Comparison of ENCODE assay signal across 17 cellular contexts in genomic region chr2:59787095-59787494, GRCh38.
DNase-seq lines count a peak whose midpoint lies in the region; ATAC-seq, FAIRE-seq and TF ChIP-seq lines count a peak whose summit lies in the region.
"Had no signal": no experiment of that assay in that cellular context is flagged by ENCODE, and none has a peak within 500 bp of the region (broad histone marks: within the 10 kb centered on the region; RNA-seq: fewer than 3 reads in every experiment).

No MANE protein-coding gene starts in this region.

- no peak overlapping the region for H4K91ac ChIP-seq in H1 (replicated peaks; ENCODE audit: insufficient read length, low read length)

- TF ChIP-seq EP300 in H1 (IDR thresholded peaks at IDR 0.05; ENCODE audit: borderline replicate concordance in 1 of 2, low read depth in 2 of 2, low read length in 2 of 2): no peak

- H3K27ac ChIP-seq in GM23338 (ENCODE audit: low read depth) (no peak overlapping the region), H1 (ENCODE audit: low read depth, low read length) (no peak overlapping the region), neural progenitor cell (no peak overlapping the region), thyroid gland (no peak overlapping the region)
- H3K27ac ChIP-seq: BLaER1, HL-60 had no signal

- H3K36me3 ChIP-seq in GM23338 (ENCODE audit: insufficient read depth) (no peaks in the 10 kb centered on the region), H1 (ENCODE audit: control insufficient read depth in 2 of 4, insufficient read depth in 4 of 4, low read length in 3 of 4) (no peaks in the 10 kb centered on the region), neural progenitor cell (no peaks in the 10 kb centered on the region), MG63 (no peaks in the 10 kb centered on the region), thyroid gland (no peaks in the 10 kb centered on the region)
- H3K36me3 ChIP-seq: BLaER1, HAP-1 had no signal

- H3K27me3 Mint-ChIP-seq in GM23338 (ENCODE audit: insufficient read depth, low read depth, poor library complexity): peaks cover 5% of the 10 kb centered on the region
- no peaks in the 10 kb centered on the region for H3K27me3 Mint-ChIP-seq in neural progenitor cell (ENCODE audit: insufficient read depth, low read depth)

- H3F3A ChIP-seq in GM23338 (replicated peaks; ENCODE audit: low read depth) (no peaks in the 10 kb centered on the region; the same call in 1 of the 2 replicates), neural progenitor cell (ENCODE audit: low read depth) (no peaks in the 10 kb centered on the region)

- TF ChIP-seq RAD21 in H1 (IDR thresholded peaks at IDR 0.05 in 1 of 2, conservative IDR thresholded peaks at IDR 0.05 in 1 of 2; ENCODE audit: low read depth in 2 of 2, low read length in 2 of 2): no peak

- no peaks in the 10 kb centered on the region for H3K27me3 ChIP-seq in GM23338 (ENCODE audit: insufficient read depth)
- H3K27me3 ChIP-seq in H1 (replicated peaks in 1 of 4; ENCODE audit: control insufficient read depth in 3 of 4, extremely low read depth in 1 of 4, insufficient read depth in 3 of 4, low read length in 3 of 4): no peaks in the 10 kb centered on the region
- no peaks in the 10 kb centered on the region for H3K27me3 ChIP-seq in neural progenitor cell
- no peaks in the 10 kb centered on the region for H3K27me3 ChIP-seq in MG63
- no peaks in the 10 kb centered on the region for H3K27me3 ChIP-seq in thyroid gland
- H3K27me3 ChIP-seq: BLaER1 had no signal

- peaks cover 36% of the 10 kb centered on the region for H3K4me1 ChIP-seq in GM23338 (ENCODE audit: insufficient read depth)
- H3K4me1 ChIP-seq in H1 (replicated peaks in 1 of 4; ENCODE audit: control insufficient read depth in 3 of 4, insufficient read depth in 4 of 4, low read length in 3 of 4): peaks cover 0 to 19% (median 10%) of the 10 kb centered on the region in 4 experiments; a peak in 5 of 7 replicates
- H3K4me1 ChIP-seq in neural progenitor cell: no peaks in the 10 kb centered on the region
- H3K4me1 ChIP-seq in thyroid gland: no peaks in the 10 kb centered on the region
- H3K4me1 ChIP-seq: BLaER1 had no signal

- no peak overlapping the region for H3K4ac ChIP-seq in H1 (replicated peaks; ENCODE audit: insufficient read length, low read depth, low read length)

- TF ChIP-seq CTCF in GM23338 (conservative IDR thresholded peaks at IDR 0.05; ENCODE audit: low read depth in 2 of 2) (no peak), H1 (IDR thresholded peaks at IDR 0.05; ENCODE audit: control extremely low read depth in 1 of 3, insufficient read depth in 1 of 3, low read depth in 1 of 3, low read length in 3 of 3) (no peak), neural progenitor cell (IDR thresholded peaks at IDR 0.05) (no peak), thyroid gland (IDR thresholded peaks at IDR 0.05) (no peak)

- H3K4me3 ChIP-seq in GM23338: no peak overlapping the region
- no peak overlapping the region for H3K4me3 ChIP-seq in H1 (ENCODE audit: extremely low read depth in 1 of 4, insufficient read depth in 2 of 4, low read depth in 3 of 4, low read length in 4 of 4)
- no peak overlapping the region for H3K4me3 ChIP-seq in neural progenitor cell
- H3K4me3 ChIP-seq in MG63: no peak overlapping the region
- H3K4me3 ChIP-seq in thyroid gland (replicated peaks in 1 of 3): no peak overlapping the region
- H3K4me3 ChIP-seq: BLaER1, HAP-1 had no signal

- ATAC-seq in GM23338: no peak
- peak; percentile 87 for ATAC-seq in esophagus mucosa
- no peak for ATAC-seq in HG02623 (IDR thresholded peaks at IDR 0.05; ENCODE audit: unreplicated experiment)

- no peak overlapping the region for H4K8ac ChIP-seq in H1 (ENCODE audit: extremely low read depth, insufficient read depth, low read length)

- H4K5ac ChIP-seq in H1 (ENCODE audit: insufficient read length, low read depth, low read length): no peak overlapping the region

- H3K79me1 ChIP-seq in H1 (ENCODE audit: low read depth, low read length): no peaks in the 10 kb centered on the region

- POLR2A ChIA-PET in H1 (lab: Charles Lee; ENCODE audit: partially characterized antibody): no interaction called here

- H3K9ac ChIP-seq in H1 (replicated peaks in 1 of 4; ENCODE audit: extremely low read depth in 1 of 4, low read depth in 3 of 4, low read length in 3 of 4): no peak overlapping the region
- no peak overlapping the region for H3K9ac ChIP-seq in neural progenitor cell
- H3K9ac ChIP-seq: BLaER1 had no signal

- H2BK20ac ChIP-seq in H1 (ENCODE audit: low read length): no peak overlapping the region

- no peak overlapping the region for H3K4me3 Mint-ChIP-seq in GM23338
- H3K4me3 Mint-ChIP-seq in neural progenitor cell: no peak overlapping the region
- H3K4me3 Mint-ChIP-seq: CD14-positive monocyte; CD4-positive, alpha-beta memory T cell had no signal

- H3K4me1 Mint-ChIP-seq in GM23338 (peaks cover 36% of the 10 kb centered on the region), neural progenitor cell (peaks cover 5% of the 10 kb centered on the region)
- H3K4me1 Mint-ChIP-seq: CD14-positive monocyte; CD4-positive, alpha-beta memory T cell had no signal

- no peak overlapping the region for H2AFZ ChIP-seq in GM23338
- H2AFZ ChIP-seq in H1 (ENCODE audit: low read length): peak overlapping the region; percentile 34
- peak overlapping the region; percentile 20 for H2AFZ ChIP-seq in neural progenitor cell (replicated peaks)

- FAIRE-seq in H1 (lab: Jason Lieb, UNC): no peak

- H3K56ac ChIP-seq in H1 (replicated peaks; ENCODE audit: insufficient read length, low read depth, low read length): no peak overlapping the region

- 0 out of 2 replicates have a peak overlapping the region, but pooled peaks have one; percentile 31 for H3K27ac Mint-ChIP-seq in GM23338
- H3K27ac Mint-ChIP-seq in neural progenitor cell: no peak overlapping the region
- H3K27ac Mint-ChIP-seq: CD14-positive monocyte; CD4-positive, alpha-beta memory T cell had no signal

- H2BK120ac ChIP-seq in H1 (replicated peaks; ENCODE audit: low read depth, low read length): no peak overlapping the region

- H2BK12ac ChIP-seq in H1 (ENCODE audit: low read depth, low read length): no peak overlapping the region

- no peak overlapping the region for H3K14ac ChIP-seq in H1 (ENCODE audit: insufficient read length)

- H3K79me2 ChIP-seq in GM23338 (replicated peaks; ENCODE audit: insufficient read depth) (no peaks in the 10 kb centered on the region), H1 (ENCODE audit: control insufficient read depth in 1 of 2, insufficient read depth in 2 of 2, low read length in 2 of 2) (no peaks in the 10 kb centered on the region), neural progenitor cell (ENCODE audit: low read depth) (no peaks in the 10 kb centered on the region)

- H3K23me2 ChIP-seq in H1 (ENCODE audit: low read depth, low read length): no peaks in the 10 kb centered on the region

- no peak overlapping the region for H2BK5ac ChIP-seq in H1 (ENCODE audit: low read depth, low read length)

- WGBS in H1 (ENCODE audit: extremely low coverage in 1 of 2, insufficient coverage in 1 of 2, insufficient read length in 1 of 2, insufficient replicate concordance in 2 of 2, low coverage in 1 of 2, low lambda C conversion rate in 2 of 2, missing lambda C conversion rate in 1 of 2), 2 experiments: 89% methylated on average over 3 of the region's 3 CpGs; no CpG with 5 or more reads in 1 of the 2 experiments
- WGBS in thyroid gland, 2 donors: 81 to 88% methylated on average over 3 of the region's 3 CpGs

- DNase-seq in GM23338 (ENCODE audit: low spot score) (no peak), H1 (ENCODE audit: low read depth in 1 of 2, low spot score in 2 of 2) (no peak), neural progenitor cell (ENCODE audit: low spot score) (no peak), DMS79 treated with DMSO at 0.1 percent for 48 hours (lab: John Stamatoyannopoulos, UW) (no peak), MG63 (no peak), thyroid gland (no peak)
- DNase-seq: 8988T; CD4-positive, alpha-beta memory T cell; DMS153; DMS79; GF-D8 had no signal

- no peak overlapping the region for H3K18ac ChIP-seq in H1 (ENCODE audit: extremely low read depth, low read length)

- H2BK15ac ChIP-seq in H1 (ENCODE audit: low read length): no peak overlapping the region

- CTCF ChIA-PET in H1 (lab: Charles Lee; ENCODE audit: partially characterized antibody): interaction anchor here (1.1 to 1.3 kb wide), 4 partner anchors 16 to 856 kb away, joined by 3 read pairs; no protein-coding TSS in a partner anchor

- peaks cover 3% of the 10 kb centered on the region; the same call in 1 of the 2 replicates for H3K9me2 ChIP-seq in GM23338 (ENCODE audit: insufficient read depth)

- H3K23ac ChIP-seq in H1 (ENCODE audit: insufficient read length): no peak overlapping the region

- H3K9me3 Mint-ChIP-seq in GM23338 (no peaks in the 10 kb centered on the region), neural progenitor cell (no peaks in the 10 kb centered on the region)

- peak overlapping the region; percentile 11; the same call in 1 of the 2 replicates for H3K4me2 ChIP-seq in GM23338
- no peak overlapping the region for H3K4me2 ChIP-seq in H1 (ENCODE audit: insufficient read depth in 1 of 2, low read depth in 2 of 2, low read length in 2 of 2)
- H3K4me2 ChIP-seq in neural progenitor cell: no peak overlapping the region
- H3K4me2 ChIP-seq: BLaER1 had no signal

- H3K36me3 Mint-ChIP-seq in GM23338 (ENCODE audit: low read depth) (no peaks in the 10 kb centered on the region), neural progenitor cell (no peaks in the 10 kb centered on the region)
- H3K36me3 Mint-ChIP-seq: CD14-positive monocyte; CD4-positive, alpha-beta memory T cell had no signal

- TF ChIP-seq POLR2A in H1 (IDR thresholded peaks at IDR 0.05; ENCODE audit: control extremely low read depth in 1 of 2, low read depth in 2 of 2, low read length in 2 of 2): no peak
- no peak for TF ChIP-seq POLR2A in thyroid gland (IDR thresholded peaks at IDR 0.05)

- no peak overlapping the region for H2AK5ac ChIP-seq in H1 (ENCODE audit: low read depth, low read length)

- no peaks in the 10 kb centered on the region for H4K20me1 ChIP-seq in GM23338 (replicated peaks; ENCODE audit: insufficient read depth)
- H4K20me1 ChIP-seq in H1 (replicated peaks in 1 of 2; ENCODE audit: control insufficient read depth in 1 of 2, insufficient read depth in 2 of 2, low read length in 2 of 2): no peaks in the 10 kb centered on the region
- H4K20me1 ChIP-seq in neural progenitor cell (ENCODE audit: low read depth): no peaks in the 10 kb centered on the region
- H4K20me1 ChIP-seq: BLaER1 had no signal

- H3K9me3 ChIP-seq in H1 (ENCODE audit: insufficient read depth in 2 of 2, low read depth in 1 of 2, low read length in 1 of 2) (no peaks in the 10 kb centered on the region), neural progenitor cell (ENCODE audit: low read depth) (no peaks in the 10 kb centered on the region), MG63 (no peaks in the 10 kb centered on the region), thyroid gland (no peaks in the 10 kb centered on the region)
- H3K9me3 ChIP-seq: BLaER1, HAP-1 had no signal

- intact Hi-C loops in thyroid gland (cut with DNase I): no loop called here

TF ChIP-seq in H1, 55 proteins besides CTCF, POLR2A, EP300 and RAD21 (continues in another document):
- TF ChIP-seq TAF7 (optimal IDR thresholded peaks at IDR 0.05; ENCODE audit: borderline replicate concordance, low read depth, low read length) (no peak), SRF (IDR thresholded peaks at IDR 0.05; ENCODE audit: low read depth, low read length) (no peak), EGR1 (IDR thresholded peaks at IDR 0.05; ENCODE audit: borderline replicate concordance, low read depth, low read length) (no peak), CEBPB (IDR thresholded peaks at IDR 0.05; ENCODE audit: low read depth, low read length) (no peak)
